Comparison of ENCODE assay signal across 8 cellular contexts in the genomic region with DNA sequence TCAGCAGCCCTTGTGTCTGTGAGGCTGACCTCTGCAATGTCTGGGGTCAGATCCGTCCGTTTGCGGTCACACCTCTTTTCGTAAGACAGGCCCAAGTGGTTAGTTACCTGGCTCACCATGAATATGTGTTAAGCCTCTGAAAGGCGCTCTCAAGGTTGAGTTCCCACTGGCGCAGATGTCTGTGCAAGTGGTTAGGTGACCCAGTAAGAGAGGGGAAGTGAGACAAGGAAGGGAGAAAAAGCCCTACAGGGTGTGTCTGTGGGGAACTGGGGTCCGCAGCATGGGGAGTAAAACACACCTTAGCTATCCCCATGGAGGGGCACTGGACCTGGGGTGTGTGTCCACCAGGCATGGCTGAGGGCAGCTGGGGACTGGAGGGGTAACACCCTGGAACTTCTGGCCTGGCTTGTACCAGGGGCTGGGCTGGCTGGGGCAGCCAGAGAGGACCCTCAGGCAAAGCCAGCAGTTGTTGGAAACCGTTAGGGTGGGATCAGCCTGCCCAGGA.
DNase-seq lines count a peak whose midpoint lies in the region; ATAC-seq and TF ChIP-seq lines count a peak whose summit lies in the region.

No MANE protein-coding gene starts in this region.

- no peaks in the 10 kb centered on the region for H3K36me3 Mint-ChIP-seq in CD4-positive, alpha-beta memory T cell

- peaks cover 0 to 6% (median 1%) of the 10 kb centered on the region in 4 donors for H3K4me1 Mint-ChIP-seq in CD4-positive, alpha-beta memory T cell

- H3K4me3 ChIP-seq in GM12864 (ENCODE audit: low read depth, low read length): peak overlapping the region; percentile 11; the same call in 1 of the 2 replicates
- H3K4me3 ChIP-seq in KMS-11 (IDR thresholded peaks at IDR 0.05; ENCODE audit: insufficient read depth, low read depth, low read length): no peak overlapping the region
- H3K4me3 ChIP-seq in CD4-positive, alpha-beta memory T cell (ENCODE audit: low read length in 2 of 2): no peak overlapping the region

- ATAC-seq in GM21723 (IDR thresholded peaks at IDR 0.05; ENCODE audit: unreplicated experiment) (peak; percentile 93), left colon (peak; percentile 17)

- peaks cover 4% of the 10 kb centered on the region; the same call in 1 of the 2 replicates for H3K27me3 ChIP-seq in KMS-11 (ENCODE audit: insufficient read depth, low read depth)
- no peaks in the 10 kb centered on the region for H3K27me3 ChIP-seq in CD4-positive, alpha-beta memory T cell (ENCODE audit: insufficient read depth, low read length)

- no peak overlapping the region for H2AFZ ChIP-seq in KMS-11 (ENCODE audit: low read depth)

- no peaks in the 10 kb centered on the region for H3K36me3 ChIP-seq in KMS-11 (ENCODE audit: insufficient read depth)
- no peaks in the 10 kb centered on the region for H3K36me3 ChIP-seq in CD4-positive, alpha-beta memory T cell (ENCODE audit: insufficient read depth, low read length)

- H3K27me3 Mint-ChIP-seq in CD4-positive, alpha-beta memory T cell: peaks cover 14 to 18% of the 10 kb centered on the region in 2 donors

- peaks cover 0 to 2% (median 0%) of the 10 kb centered on the region in 8 donors for H3K9me3 Mint-ChIP-seq in CD4-positive, alpha-beta memory T cell

- peak; percentile 95 for DNase-seq in GM12864 (ENCODE audit: low read depth)
- no peak for DNase-seq in left colon
- no peak for DNase-seq in CD4-positive, alpha-beta memory T cell
- no peak for DNase-seq in activated CD8-positive, alpha-beta memory T cell treated with anti-CD3 and anti-CD28 coated beads for 24 hours
- no peak for DNase-seq in activated CD4-positive, alpha-beta T cell treated with anti-CD3 and anti-CD28 coated beads, Interleukin-2, amount 50 U/mL, for 1 hour
- no peak for DNase-seq in HCEC 1CT

- H3K79me2 ChIP-seq in KMS-11 (ENCODE audit: insufficient read depth, low read depth): no peaks in the 10 kb centered on the region

- intact Hi-C loops in left colon (cut with DNase I, micrococcal nuclease): no loop called here
- intact Hi-C loops in CD4-positive, alpha-beta memory T cell (cut with micrococcal nuclease): no loop called here

- peak overlapping the region; percentile 66 for H3K4me2 ChIP-seq in KMS-11

- CTCF ChIA-PET in CD4-positive, alpha-beta memory T cell (lab: Charles Lee; ENCODE audit: partially characterized antibody): no interaction called here

- peak overlapping the region in 1 of 7 donors; percentile 78 for H3K27ac Mint-ChIP-seq in CD4-positive, alpha-beta memory T cell

- H3K9ac ChIP-seq in KMS-11: no peak overlapping the region

- H3K4me1 ChIP-seq in KMS-11 (ENCODE audit: low read depth, poor library complexity, severe bottlenecking): peaks cover 37% of the 10 kb centered on the region
- no peaks in the 10 kb centered on the region for H3K4me1 ChIP-seq in CD4-positive, alpha-beta memory T cell (ENCODE audit: insufficient read depth, low read length)

- H3K27ac ChIP-seq in KMS-11: no peak overlapping the region
- no peak overlapping the region for H3K27ac ChIP-seq in CD4-positive, alpha-beta memory T cell (ENCODE audit: low read depth, low read length)

- TF ChIP-seq CTCF in GM12864 (IDR thresholded peaks at IDR 0.05; ENCODE audit: low read depth, low read length, missing control alignments) (no peak), KMS-11 (conservative IDR thresholded peaks at IDR 0.05; ENCODE audit: low read depth, low read length) (no peak)

- H3K4me3 Mint-ChIP-seq in CD4-positive, alpha-beta memory T cell: peak overlapping the region in 1 of 8 donors; percentile 57

- H3K9me3 ChIP-seq in CD4-positive, alpha-beta memory T cell (ENCODE audit: control insufficient read depth in 1 of 2, low read length in 2 of 2): no peaks in the 10 kb centered on the region

- POLR2A ChIA-PET in CD4-positive, alpha-beta memory T cell (lab: Charles Lee; ENCODE audit: partially characterized antibody): no interaction called here

- H4K20me1 ChIP-seq in KMS-11 (ENCODE audit: insufficient read depth): no peaks in the 10 kb centered on the region
